In the genomic region with DNA sequence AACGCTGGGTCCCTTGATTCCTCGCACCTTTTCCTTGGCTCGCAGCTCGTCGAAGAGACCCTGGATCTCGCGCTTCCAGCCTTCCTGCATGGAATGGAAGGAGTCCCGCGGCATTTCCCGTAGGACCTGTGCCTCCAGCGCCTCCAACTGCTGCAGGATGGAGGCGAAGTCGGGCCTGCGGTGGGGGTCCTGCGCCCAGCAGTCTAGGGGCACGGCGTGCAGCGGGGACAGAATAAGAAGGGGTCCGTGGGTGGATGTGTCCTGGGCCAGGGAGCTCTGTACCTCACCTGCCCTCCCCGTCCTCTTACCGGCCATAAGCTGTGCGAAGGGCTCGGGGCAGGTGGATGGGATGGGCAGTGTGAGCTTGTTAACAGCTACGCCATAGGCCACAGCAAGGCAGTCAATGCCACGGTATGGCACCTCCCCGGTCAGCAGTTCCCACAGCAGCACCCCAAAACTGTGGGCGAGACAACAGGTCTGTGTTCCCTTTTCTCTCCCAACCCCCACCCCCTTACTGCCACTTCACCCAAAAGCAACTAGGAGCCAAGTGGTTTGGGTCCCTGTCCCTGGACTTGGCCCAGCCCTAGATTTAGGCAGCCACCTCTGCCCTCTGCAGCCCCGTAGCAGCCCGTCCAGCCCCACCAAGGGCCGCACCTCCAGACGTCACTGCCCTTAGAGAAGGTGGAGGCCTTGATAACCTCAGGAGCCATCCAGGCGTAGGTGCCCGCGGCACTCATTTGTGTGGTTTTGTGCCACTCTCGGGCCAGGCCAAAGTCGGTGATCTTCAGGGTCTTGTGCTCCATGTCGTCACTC, we compare ENCODE assay signal across 4 cellular contexts.
TF ChIP-seq lines count a peak whose summit lies in the region.

No MANE protein-coding gene starts in this region.

TF ChIP-seq in K562, 482 proteins besides CTCF, POLR2A, EP300 and RAD21:
- TF ChIP-seq GTF2F1 (IDR thresholded peaks at IDR 0.05; ENCODE audit: low read depth, low read length): no peak
- TF ChIP-seq RBFOX2 (IDR thresholded peaks at IDR 0.05; ENCODE audit: low read depth, low read length): peak; percentile 15

TF ChIP-seq in neural cell, 6 proteins besides CTCF, POLR2A, EP300 and RAD21:
- TF ChIP-seq SMC3 (conservative IDR thresholded peaks at IDR 0.05; ENCODE audit: poor library complexity) (no peak), EZH2 (IDR thresholded peaks at IDR 0.05; ENCODE audit: borderline replicate concordance, insufficient read depth, low read length, poor library complexity, severe bottlenecking) (no peak), MXI1 (conservative IDR thresholded peaks at IDR 0.05; ENCODE audit: poor library complexity, severe bottlenecking) (no peak), TAF1 (IDR thresholded peaks at IDR 0.05; ENCODE audit: low read depth) (no peak), POLR2AphosphoS5 (IDR thresholded peaks at IDR 0.05) (no peak)
- TF ChIP-seq, protein P1, sequence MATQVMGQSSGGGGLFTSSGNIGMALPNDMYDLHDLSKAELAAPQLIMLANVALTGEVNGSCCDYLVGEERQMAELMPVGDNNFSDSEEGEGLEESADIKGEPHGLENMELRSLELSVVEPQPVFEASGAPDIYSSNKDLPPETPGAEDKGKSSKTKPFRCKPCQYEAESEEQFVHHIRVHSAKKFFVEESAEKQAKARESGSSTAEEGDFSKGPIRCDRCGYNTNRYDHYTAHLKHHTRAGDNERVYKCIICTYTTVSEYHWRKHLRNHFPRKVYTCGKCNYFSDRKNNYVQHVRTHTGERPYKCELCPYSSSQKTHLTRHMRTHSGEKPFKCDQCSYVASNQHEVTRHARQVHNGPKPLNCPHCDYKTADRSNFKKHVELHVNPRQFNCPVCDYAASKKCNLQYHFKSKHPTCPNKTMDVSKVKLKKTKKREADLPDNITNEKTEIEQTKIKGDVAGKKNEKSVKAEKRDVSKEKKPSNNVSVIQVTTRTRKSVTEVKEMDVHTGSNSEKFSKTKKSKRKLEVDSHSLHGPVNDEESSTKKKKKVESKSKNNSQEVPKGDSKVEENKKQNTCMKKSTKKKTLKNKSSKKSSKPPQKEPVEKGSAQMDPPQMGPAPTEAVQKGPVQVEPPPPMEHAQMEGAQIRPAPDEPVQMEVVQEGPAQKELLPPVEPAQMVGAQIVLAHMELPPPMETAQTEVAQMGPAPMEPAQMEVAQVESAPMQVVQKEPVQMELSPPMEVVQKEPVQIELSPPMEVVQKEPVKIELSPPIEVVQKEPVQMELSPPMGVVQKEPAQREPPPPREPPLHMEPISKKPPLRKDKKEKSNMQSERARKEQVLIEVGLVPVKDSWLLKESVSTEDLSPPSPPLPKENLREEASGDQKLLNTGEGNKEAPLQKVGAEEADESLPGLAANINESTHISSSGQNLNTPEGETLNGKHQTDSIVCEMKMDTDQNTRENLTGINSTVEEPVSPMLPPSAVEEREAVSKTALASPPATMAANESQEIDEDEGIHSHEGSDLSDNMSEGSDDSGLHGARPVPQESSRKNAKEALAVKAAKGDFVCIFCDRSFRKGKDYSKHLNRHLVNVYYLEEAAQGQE (IDR thresholded peaks at IDR 0.05; ENCODE audit: borderline replicate concordance): no peak

TF ChIP-seq in HEK293T, 16 proteins besides CTCF, POLR2A, EP300 and RAD21:
- TF ChIP-seq CTBP1 (IDR thresholded peaks at IDR 0.05; ENCODE audit: borderline replicate concordance): no peak
- TF ChIP-seq HDGF (IDR thresholded peaks at IDR 0.05; ENCODE audit: borderline replicate concordance): no peak
- TF ChIP-seq ZNF384 (IDR thresholded peaks at IDR 0.05): no peak
- no peak for TF ChIP-seq FOXA1 (IDR thresholded peaks at IDR 0.05)
- TF ChIP-seq FOXM1 (IDR thresholded peaks at IDR 0.05; ENCODE audit: borderline replicate concordance): no peak
- TF ChIP-seq ELF4 (IDR thresholded peaks at IDR 0.05): no peak
- TF ChIP-seq BHLHE40 (IDR thresholded peaks at IDR 0.05; ENCODE audit: borderline replicate concordance): no peak
- no peak for TF ChIP-seq LEF1 (IDR thresholded peaks at IDR 0.05; ENCODE audit: borderline replicate concordance)
- TF ChIP-seq FOXK2 (IDR thresholded peaks at IDR 0.05): no peak
- no peak for TF ChIP-seq SUZ12 (IDR thresholded peaks at IDR 0.05)
- TF ChIP-seq ARNT (IDR thresholded peaks at IDR 0.05): no peak
- no peak for TF ChIP-seq SP1 (IDR thresholded peaks at IDR 0.05)
- no peak for TF ChIP-seq TARDBP (IDR thresholded peaks at IDR 0.05)
- TF ChIP-seq, protein P2, sequence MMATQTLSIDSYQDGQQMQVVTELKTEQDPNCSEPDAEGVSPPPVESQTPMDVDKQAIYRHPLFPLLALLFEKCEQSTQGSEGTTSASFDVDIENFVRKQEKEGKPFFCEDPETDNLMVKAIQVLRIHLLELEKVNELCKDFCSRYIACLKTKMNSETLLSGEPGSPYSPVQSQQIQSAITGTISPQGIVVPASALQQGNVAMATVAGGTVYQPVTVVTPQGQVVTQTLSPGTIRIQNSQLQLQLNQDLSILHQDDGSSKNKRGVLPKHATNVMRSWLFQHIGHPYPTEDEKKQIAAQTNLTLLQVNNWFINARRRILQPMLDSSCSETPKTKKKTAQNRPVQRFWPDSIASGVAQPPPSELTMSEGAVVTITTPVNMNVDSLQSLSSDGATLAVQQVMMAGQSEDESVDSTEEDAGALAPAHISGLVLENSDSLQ (IDR thresholded peaks at IDR 0.05): no peak
- TF ChIP-seq L3MBTL2 (conservative IDR thresholded peaks at IDR 0.05): no peak
- TF ChIP-seq NFRKB (IDR thresholded peaks at IDR 0.05): no peak

TF ChIP-seq in GM12891, 5 proteins besides CTCF, POLR2A, EP300 and RAD21:
- TF ChIP-seq TAF1 (IDR thresholded peaks at IDR 0.05; ENCODE audit: low read depth, low read length) (no peak), POLR2AphosphoS5 (IDR thresholded peaks at IDR 0.05; ENCODE audit: low read depth, low read length) (no peak), PAX5 (IDR thresholded peaks at IDR 0.05; ENCODE audit: insufficient read depth, low read length, severe bottlenecking) (no peak), POU2F2 (IDR thresholded peaks at IDR 0.05; ENCODE audit: low read depth, low read length) (no peak), SPI1 (IDR thresholded peaks at IDR 0.05; ENCODE audit: low read depth, low read length) (no peak)
